ENCODE assay signal across 1 cellular context in genomic region chr2:218755198-218755566, GRCh38.
TF ChIP-seq lines count a peak whose summit lies in the region.

No MANE protein-coding gene starts in this region.

TF ChIP-seq in HepG2, 621 proteins besides CTCF, POLR2A, EP300 and RAD21 (continues in another document):
- TF ChIP-seq HNF1A (IDR thresholded peaks at IDR 0.05; ENCODE audit: low read depth) (no peak), HNF1A (CRISPR knock-in tag; IDR thresholded peaks at IDR 0.05; ENCODE audit: borderline replicate concordance) (no peak), FOXO1 (CRISPR knock-in tag; IDR thresholded peaks at IDR 0.05) (peak; percentile 41; the same call in 1 of the 2 replicates), ZNF337 (CRISPR knock-in tag; IDR thresholded peaks at IDR 0.05; ENCODE audit: borderline replicate concordance, low read depth) (no peak), ZZZ3 (CRISPR knock-in tag; IDR thresholded peaks at IDR 0.05; ENCODE audit: borderline replicate concordance) (no peak), SNAI1 (CRISPR knock-in tag; IDR thresholded peaks at IDR 0.05; ENCODE audit: borderline replicate concordance) (no peak), SIN3B (IDR thresholded peaks at IDR 0.05; ENCODE audit: low read length) (0 out of 2 replicates have a peak, but pooled peaks have one; percentile 12), ZNF569 (CRISPR knock-in tag; IDR thresholded peaks at IDR 0.05; ENCODE audit: borderline replicate concordance) (0 out of 2 replicates have a peak, but pooled peaks have one; percentile 6), FOXA3 (CRISPR knock-in tag; IDR thresholded peaks at IDR 0.05) (peak; percentile 88), SMC3 (IDR thresholded peaks at IDR 0.05; ENCODE audit: low read length) (0 out of 2 replicates have a peak, but pooled peaks have one; percentile 1), KAT7 (CRISPR knock-in tag; IDR thresholded peaks at IDR 0.05; ENCODE audit: borderline replicate concordance) (no peak), SOX13 (IDR thresholded peaks at IDR 0.05) (peak; percentile 43; the same call in 1 of the 2 replicates), SOX13 (CRISPR knock-in tag; conservative IDR thresholded peaks at IDR 0.05 in 1 of 2, IDR thresholded peaks at IDR 0.05 in 1 of 2) (peak; percentile 6 to 71; a peak in 3 of 4 replicates), ZNF616 (CRISPR knock-in tag; IDR thresholded peaks at IDR 0.05; ENCODE audit: low read depth) (0 out of 2 replicates have a peak, but pooled peaks have one; percentile 39), DR1 (CRISPR knock-in tag; IDR thresholded peaks at IDR 0.05) (no peak), CCAR2 (optimal IDR thresholded peaks at IDR 0.05; ENCODE audit: low read depth, low read length) (no peak), ZC3H4 (CRISPR knock-in tag; IDR thresholded peaks at IDR 0.05; ENCODE audit: borderline replicate concordance) (0 out of 2 replicates have a peak, but pooled peaks have one; percentile 25), PPARG (CRISPR knock-in tag; conservative IDR thresholded peaks at IDR 0.05) (0 out of 2 replicates have a peak, but pooled peaks have one; percentile 14), POLR2AphosphoS5 (IDR thresholded peaks at IDR 0.05; ENCODE audit: low read depth, low read length) (no peak), ZNF772 (CRISPR knock-in tag; IDR thresholded peaks at IDR 0.05) (no peak), ZNF138 (CRISPR knock-in tag; IDR thresholded peaks at IDR 0.05; ENCODE audit: low read depth) (no peak), ZNF749 (CRISPR knock-in tag; IDR thresholded peaks at IDR 0.05; ENCODE audit: borderline replicate concordance) (no peak), BCL6 (CRISPR knock-in tag; IDR thresholded peaks at IDR 0.05) (peak; percentile 67; the same call in 1 of the 2 replicates), HNF4G (IDR thresholded peaks at IDR 0.05; ENCODE audit: borderline replicate concordance, low read depth, low read length) (peak; percentile 9; the same call in 1 of the 2 replicates), HNF4G (CRISPR knock-in tag; IDR thresholded peaks at IDR 0.05; ENCODE audit: borderline replicate concordance, low read depth) (no peak), TEAD2 (CRISPR knock-in tag; IDR thresholded peaks at IDR 0.05) (no peak), KLF15 (CRISPR knock-in tag; IDR thresholded peaks at IDR 0.05; ENCODE audit: borderline replicate concordance) (no peak), TBL1XR1 (IDR thresholded peaks at IDR 0.05; ENCODE audit: borderline replicate concordance, low read length, partially characterized antibody) (peak; percentile 9)
- TF ChIP-seq, protein P1, sequence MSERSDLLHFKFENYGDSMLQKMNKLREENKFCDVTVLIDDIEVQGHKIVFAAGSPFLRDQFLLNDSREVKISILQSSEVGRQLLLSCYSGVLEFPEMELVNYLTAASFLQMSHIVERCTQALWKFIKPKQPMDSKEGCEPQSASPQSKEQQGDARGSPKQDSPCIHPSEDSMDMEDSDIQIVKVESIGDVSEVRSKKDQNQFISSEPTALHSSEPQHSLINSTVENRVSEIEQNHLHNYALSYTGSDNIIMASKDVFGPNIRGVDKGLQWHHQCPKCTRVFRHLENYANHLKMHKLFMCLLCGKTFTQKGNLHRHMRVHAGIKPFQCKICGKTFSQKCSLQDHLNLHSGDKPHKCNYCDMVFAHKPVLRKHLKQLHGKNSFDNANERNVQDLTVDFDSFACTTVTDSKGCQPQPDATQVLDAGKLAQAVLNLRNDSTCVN (CRISPR knock-in tag; IDR thresholded peaks at IDR 0.05; ENCODE audit: borderline replicate concordance) = no peak
- TF ChIP-seq, protein P2, sequence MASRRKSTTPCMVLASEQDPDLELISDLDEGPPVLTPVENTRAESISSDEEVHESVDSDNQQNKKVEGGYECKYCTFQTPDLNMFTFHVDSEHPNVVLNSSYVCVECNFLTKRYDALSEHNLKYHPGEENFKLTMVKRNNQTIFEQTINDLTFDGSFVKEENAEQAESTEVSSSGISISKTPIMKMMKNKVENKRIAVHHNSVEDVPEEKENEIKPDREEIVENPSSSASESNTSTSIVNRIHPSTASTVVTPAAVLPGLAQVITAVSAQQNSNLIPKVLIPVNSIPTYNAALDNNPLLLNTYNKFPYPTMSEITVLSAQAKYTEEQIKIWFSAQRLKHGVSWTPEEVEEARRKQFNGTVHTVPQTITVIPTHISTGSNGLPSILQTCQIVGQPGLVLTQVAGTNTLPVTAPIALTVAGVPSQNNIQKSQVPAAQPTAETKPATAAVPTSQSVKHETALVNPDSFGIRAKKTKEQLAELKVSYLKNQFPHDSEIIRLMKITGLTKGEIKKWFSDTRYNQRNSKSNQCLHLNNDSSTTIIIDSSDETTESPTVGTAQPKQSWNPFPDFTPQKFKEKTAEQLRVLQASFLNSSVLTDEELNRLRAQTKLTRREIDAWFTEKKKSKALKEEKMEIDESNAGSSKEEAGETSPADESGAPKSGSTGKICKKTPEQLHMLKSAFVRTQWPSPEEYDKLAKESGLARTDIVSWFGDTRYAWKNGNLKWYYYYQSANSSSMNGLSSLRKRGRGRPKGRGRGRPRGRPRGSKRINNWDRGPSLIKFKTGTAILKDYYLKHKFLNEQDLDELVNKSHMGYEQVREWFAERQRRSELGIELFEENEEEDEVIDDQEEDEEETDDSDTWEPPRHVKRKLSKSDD (CRISPR knock-in tag; IDR thresholded peaks at IDR 0.05; ENCODE audit: low read depth) = 0 out of 2 replicates have a peak, but pooled peaks have one; percentile 19
- TF ChIP-seq, protein P3, sequence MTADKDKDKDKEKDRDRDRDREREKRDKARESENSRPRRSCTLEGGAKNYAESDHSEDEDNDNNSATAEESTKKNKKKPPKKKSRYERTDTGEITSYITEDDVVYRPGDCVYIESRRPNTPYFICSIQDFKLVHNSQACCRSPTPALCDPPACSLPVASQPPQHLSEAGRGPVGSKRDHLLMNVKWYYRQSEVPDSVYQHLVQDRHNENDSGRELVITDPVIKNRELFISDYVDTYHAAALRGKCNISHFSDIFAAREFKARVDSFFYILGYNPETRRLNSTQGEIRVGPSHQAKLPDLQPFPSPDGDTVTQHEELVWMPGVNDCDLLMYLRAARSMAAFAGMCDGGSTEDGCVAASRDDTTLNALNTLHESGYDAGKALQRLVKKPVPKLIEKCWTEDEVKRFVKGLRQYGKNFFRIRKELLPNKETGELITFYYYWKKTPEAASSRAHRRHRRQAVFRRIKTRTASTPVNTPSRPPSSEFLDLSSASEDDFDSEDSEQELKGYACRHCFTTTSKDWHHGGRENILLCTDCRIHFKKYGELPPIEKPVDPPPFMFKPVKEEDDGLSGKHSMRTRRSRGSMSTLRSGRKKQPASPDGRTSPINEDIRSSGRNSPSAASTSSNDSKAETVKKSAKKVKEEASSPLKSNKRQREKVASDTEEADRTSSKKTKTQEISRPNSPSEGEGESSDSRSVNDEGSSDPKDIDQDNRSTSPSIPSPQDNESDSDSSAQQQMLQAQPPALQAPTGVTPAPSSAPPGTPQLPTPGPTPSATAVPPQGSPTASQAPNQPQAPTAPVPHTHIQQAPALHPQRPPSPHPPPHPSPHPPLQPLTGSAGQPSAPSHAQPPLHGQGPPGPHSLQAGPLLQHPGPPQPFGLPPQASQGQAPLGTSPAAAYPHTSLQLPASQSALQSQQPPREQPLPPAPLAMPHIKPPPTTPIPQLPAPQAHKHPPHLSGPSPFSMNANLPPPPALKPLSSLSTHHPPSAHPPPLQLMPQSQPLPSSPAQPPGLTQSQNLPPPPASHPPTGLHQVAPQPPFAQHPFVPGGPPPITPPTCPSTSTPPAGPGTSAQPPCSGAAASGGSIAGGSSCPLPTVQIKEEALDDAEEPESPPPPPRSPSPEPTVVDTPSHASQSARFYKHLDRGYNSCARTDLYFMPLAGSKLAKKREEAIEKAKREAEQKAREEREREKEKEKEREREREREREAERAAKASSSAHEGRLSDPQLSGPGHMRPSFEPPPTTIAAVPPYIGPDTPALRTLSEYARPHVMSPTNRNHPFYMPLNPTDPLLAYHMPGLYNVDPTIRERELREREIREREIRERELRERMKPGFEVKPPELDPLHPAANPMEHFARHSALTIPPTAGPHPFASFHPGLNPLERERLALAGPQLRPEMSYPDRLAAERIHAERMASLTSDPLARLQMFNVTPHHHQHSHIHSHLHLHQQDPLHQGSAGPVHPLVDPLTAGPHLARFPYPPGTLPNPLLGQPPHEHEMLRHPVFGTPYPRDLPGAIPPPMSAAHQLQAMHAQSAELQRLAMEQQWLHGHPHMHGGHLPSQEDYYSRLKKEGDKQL (CRISPR knock-in tag; IDR thresholded peaks at IDR 0.05; ENCODE audit: low read depth) = 0 out of 2 replicates have a peak, but pooled peaks have one; percentile 52
- TF ChIP-seq, protein P4, sequence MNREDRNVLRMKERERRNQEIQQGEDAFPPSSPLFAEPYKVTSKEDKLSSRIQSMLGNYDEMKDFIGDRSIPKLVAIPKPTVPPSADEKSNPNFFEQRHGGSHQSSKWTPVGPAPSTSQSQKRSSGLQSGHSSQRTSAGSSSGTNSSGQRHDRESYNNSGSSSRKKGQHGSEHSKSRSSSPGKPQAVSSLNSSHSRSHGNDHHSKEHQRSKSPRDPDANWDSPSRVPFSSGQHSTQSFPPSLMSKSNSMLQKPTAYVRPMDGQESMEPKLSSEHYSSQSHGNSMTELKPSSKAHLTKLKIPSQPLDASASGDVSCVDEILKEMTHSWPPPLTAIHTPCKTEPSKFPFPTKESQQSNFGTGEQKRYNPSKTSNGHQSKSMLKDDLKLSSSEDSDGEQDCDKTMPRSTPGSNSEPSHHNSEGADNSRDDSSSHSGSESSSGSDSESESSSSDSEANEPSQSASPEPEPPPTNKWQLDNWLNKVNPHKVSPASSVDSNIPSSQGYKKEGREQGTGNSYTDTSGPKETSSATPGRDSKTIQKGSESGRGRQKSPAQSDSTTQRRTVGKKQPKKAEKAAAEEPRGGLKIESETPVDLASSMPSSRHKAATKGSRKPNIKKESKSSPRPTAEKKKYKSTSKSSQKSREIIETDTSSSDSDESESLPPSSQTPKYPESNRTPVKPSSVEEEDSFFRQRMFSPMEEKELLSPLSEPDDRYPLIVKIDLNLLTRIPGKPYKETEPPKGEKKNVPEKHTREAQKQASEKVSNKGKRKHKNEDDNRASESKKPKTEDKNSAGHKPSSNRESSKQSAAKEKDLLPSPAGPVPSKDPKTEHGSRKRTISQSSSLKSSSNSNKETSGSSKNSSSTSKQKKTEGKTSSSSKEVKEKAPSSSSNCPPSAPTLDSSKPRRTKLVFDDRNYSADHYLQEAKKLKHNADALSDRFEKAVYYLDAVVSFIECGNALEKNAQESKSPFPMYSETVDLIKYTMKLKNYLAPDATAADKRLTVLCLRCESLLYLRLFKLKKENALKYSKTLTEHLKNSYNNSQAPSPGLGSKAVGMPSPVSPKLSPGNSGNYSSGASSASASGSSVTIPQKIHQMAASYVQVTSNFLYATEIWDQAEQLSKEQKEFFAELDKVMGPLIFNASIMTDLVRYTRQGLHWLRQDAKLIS (CRISPR knock-in tag; IDR thresholded peaks at IDR 0.05) = peak; percentile 22; the same call in 1 of the 2 replicates
- TF ChIP-seq, protein P5, sequence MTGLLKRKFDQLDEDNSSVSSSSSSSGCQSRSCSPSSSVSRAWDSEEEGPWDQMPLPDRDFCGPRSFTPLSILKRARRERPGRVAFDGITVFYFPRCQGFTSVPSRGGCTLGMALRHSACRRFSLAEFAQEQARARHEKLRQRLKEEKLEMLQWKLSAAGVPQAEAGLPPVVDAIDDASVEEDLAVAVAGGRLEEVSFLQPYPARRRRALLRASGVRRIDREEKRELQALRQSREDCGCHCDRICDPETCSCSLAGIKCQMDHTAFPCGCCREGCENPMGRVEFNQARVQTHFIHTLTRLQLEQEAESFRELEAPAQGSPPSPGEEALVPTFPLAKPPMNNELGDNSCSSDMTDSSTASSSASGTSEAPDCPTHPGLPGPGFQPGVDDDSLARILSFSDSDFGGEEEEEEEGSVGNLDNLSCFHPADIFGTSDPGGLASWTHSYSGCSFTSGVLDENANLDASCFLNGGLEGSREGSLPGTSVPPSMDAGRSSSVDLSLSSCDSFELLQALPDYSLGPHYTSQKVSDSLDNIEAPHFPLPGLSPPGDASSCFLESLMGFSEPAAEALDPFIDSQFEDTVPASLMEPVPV (CRISPR knock-in tag; IDR thresholded peaks at IDR 0.05) = no peak
